Comparison of ENCODE assay signal across 32 cellular contexts in genomic region chr5:71620630-71621029, GRCh38.
"Had no signal": no experiment of that assay in that cellular context is flagged by ENCODE, and none has a peak within 500 bp of the region (broad histone marks: within the 10 kb centered on the region; RNA-seq: fewer than 3 reads in every experiment).

No MANE protein-coding gene starts in this region.

- H3K4me1 ChIP-seq: colonic mucosa, esophagus squamous epithelium had no signal

- H3K4me3 ChIP-seq: colonic mucosa, esophagus squamous epithelium had no signal

- H3K27ac ChIP-seq: brain microvascular endothelial cell, colonic mucosa, epithelial cell of prostate, esophagus squamous epithelium, WERI-Rb-1 had no signal

- H3K4me3 Mint-ChIP-seq: activated B cell treated with CpG ODN at 0.5 μM for 24 hours; activated CD4-positive, alpha-beta memory T cell treated with anti-CD3 and anti-CD28 coated beads, Interleukin-2, amount 10 ng/mL, durations not matched to agents 7 days and 5 days; activated CD4-positive, alpha-beta T cell treated with anti-CD3 and anti-CD28 coated beads, Interleukin-2, amount 10 ng/mL, durations not matched to agents 7 days and 5 days; activated naive CD8-positive, alpha-beta T cell; activated T-cell treated with anti-CD3 and anti-CD28 coated beads, Interleukin-2, amount 50 U/mL, for 24 hours; activated T-cell treated with anti-CD3 and anti-CD28 coated beads, Interleukin-2, amount 50 U/mL, for 72 hours; T-helper 17 cell; T-helper 2 cell treated with Interferon-gamma antibody and Interleukin-4, amounts not matched to agents 5 μg/mL and 100 μg/mL, for 36 hours had no signal

- H3K27me3 Mint-ChIP-seq: activated B cell treated with CpG ODN at 0.5 μM for 24 hours; activated CD4-positive, alpha-beta memory T cell treated with anti-CD3 and anti-CD28 coated beads, Interleukin-2, amount 10 ng/mL, durations not matched to agents 7 days and 5 days; activated CD4-positive, alpha-beta T cell treated with anti-CD3 and anti-CD28 coated beads, Interleukin-2, amount 10 ng/mL, durations not matched to agents 7 days and 5 days; activated naive CD8-positive, alpha-beta T cell; activated T-cell treated with anti-CD3 and anti-CD28 coated beads, Interleukin-2, amount 50 U/mL, for 24 hours; T-helper 17 cell had no signal

- H3K27ac Mint-ChIP-seq: activated B cell treated with CpG ODN at 0.5 μM for 24 hours; activated CD4-positive, alpha-beta memory T cell treated with anti-CD3 and anti-CD28 coated beads, Interleukin-2, amount 10 ng/mL, durations not matched to agents 7 days and 5 days; activated CD4-positive, alpha-beta T cell treated with anti-CD3 and anti-CD28 coated beads, Interleukin-2, amount 10 ng/mL, durations not matched to agents 7 days and 5 days; activated naive CD8-positive, alpha-beta T cell; activated T-cell treated with anti-CD3 and anti-CD28 coated beads, Interleukin-2, amount 50 U/mL, for 24 hours; activated T-cell treated with anti-CD3 and anti-CD28 coated beads, Interleukin-2, amount 50 U/mL, for 72 hours; T-helper 17 cell; T-helper 2 cell treated with Interferon-gamma antibody and Interleukin-4, amounts not matched to agents 5 μg/mL and 100 μg/mL, for 36 hours had no signal

- FAIRE-seq: astrocyte, endometrium, endothelial cell of umbilical vein had no signal

- H3K27me3 ChIP-seq: brain microvascular endothelial cell, colonic mucosa, esophagus squamous epithelium had no signal

- H3K36me3 ChIP-seq: colonic mucosa, WERI-Rb-1 had no signal

- ATAC-seq: T-helper 17 cell had no signal

- H3K9me3 Mint-ChIP-seq: activated B cell treated with CpG ODN at 0.5 μM for 24 hours; activated CD4-positive, alpha-beta memory T cell treated with anti-CD3 and anti-CD28 coated beads, Interleukin-2, amount 10 ng/mL, durations not matched to agents 7 days and 5 days; activated CD4-positive, alpha-beta T cell treated with anti-CD3 and anti-CD28 coated beads, Interleukin-2, amount 10 ng/mL, durations not matched to agents 7 days and 5 days; activated T-cell treated with anti-CD3 and anti-CD28 coated beads, Interleukin-2, amount 50 U/mL, for 24 hours; T-helper 2 cell treated with Interferon-gamma antibody and Interleukin-4, amounts not matched to agents 5 μg/mL and 100 μg/mL, for 36 hours had no signal

- DNase-seq: activated B cell treated with CpG ODN at 0.5 μM for 24 hours; activated CD4-positive, alpha-beta memory T cell treated with anti-CD3 and anti-CD28 coated beads, Interleukin-2, amount 10 ng/mL, durations not matched to agents 7 days and 5 days; activated CD4-positive, alpha-beta T cell treated with anti-CD3 and anti-CD28 coated beads for 4 hours; activated CD4-positive, alpha-beta T cell treated with anti-CD3 and anti-CD28 coated beads, Interleukin-2, amount 10 ng/mL, durations not matched to agents 7 days and 5 days; activated CD4-positive, alpha-beta T cell treated with anti-CD3 and anti-CD28 coated beads, Interleukin-2, amount 50 U/mL, for 4 hours; activated CD8-positive, alpha-beta memory T cell treated with anti-CD3 and anti-CD28 coated beads, Interleukin-2, amount 50 U/mL, for 48 hours; activated effector memory CD4-positive, alpha-beta T cell treated with Interleukin-2 at 50 U/mL for 16 hours; activated gamma-delta T cell treated with Interleukin-2 at 50 U/mL for 16 hours; activated naive CD4-positive, alpha-beta T cell treated with anti-CD3 and anti-CD28 coated beads, Interleukin-2, amount 50 U/mL, for 16 hours; activated naive CD4-positive, alpha-beta T cell treated with Interleukin-2 at 50 U/mL for 16 hours; activated T-cell treated with anti-CD3 and anti-CD28 coated beads for 4 hours; activated T-cell treated with anti-CD3 and anti-CD28 coated beads, Interleukin-2, amount 50 U/mL, for 24 hours; activated T-cell treated with anti-CD3 and anti-CD28 coated beads, Interleukin-2, amount 50 U/mL, for 72 hours; amniotic stem cell; anterior cingulate cortex; brain microvascular endothelial cell; central memory CD4-positive, alpha-beta T cell; cerebellar nuclear complex; colonic mucosa; effector CD8-positive, alpha-beta T cell; esophagus squamous epithelium; foreskin melanocyte; T-helper 1 cell; T-helper 17 cell; T1000; WERI-Rb-1 had no signal

- H3K9me3 ChIP-seq: colonic mucosa, esophagus squamous epithelium had no signal
